Comparison of ENCODE assay signal across 9 cellular contexts in genomic region chr11:64269380-64270234, GRCh38. TPM values are rescaled to one million over a fixed set of nuclear protein-coding genes. Genes with fewer than 3 reads are reported as not detected.
DNase-seq lines count a peak whose midpoint lies in the region; ATAC-seq and TF ChIP-seq lines count a peak whose summit lies in the region.
"Had no signal": no experiment of that assay in that cellular context is flagged by ENCODE, and none has a peak within 500 bp of the region (broad histone marks: within the 10 kb centered on the region; RNA-seq: fewer than 3 reads in every experiment).

No MANE protein-coding gene starts in this region.

- H3K27me3 ChIP-seq in spleen (replicated peaks in 1 of 7): no peaks in the 10 kb centered on the region

- H3K4me3 Mint-ChIP-seq in activated B cell treated with CpG ODN at 0.5 μM for 24 hours: peak overlapping the region; percentile 97

- DNase-seq in AG09309 (ENCODE audit: low read depth) (peak; percentile 100), NCI-H226 (peak; percentile 100), activated B cell treated with CpG ODN at 0.5 μM for 24 hours (peak; percentile 97), caudate nucleus (lab: John Stamatoyannopoulos, UW) (peak; percentile 86 to 100 (median 98)), inferior parietal cortex (ENCODE audit: extremely low spot score) (peak; percentile 100), spleen (peak; percentile 99)

- H3K4me1 Mint-ChIP-seq in activated B cell treated with CpG ODN at 0.5 μM for 24 hours: peaks cover 23% of the 10 kb centered on the region

- H3K27ac ChIP-seq in caudate nucleus (ENCODE audit: low read depth, low read length) (peak overlapping the region; percentile 97), spleen (peak overlapping the region; percentile 80 to 100 (median 98))

- intact Hi-C loops in activated B cell treated with CpG ODN at 0.5 μM for 24 hours (cut with micrococcal nuclease) (loop anchor here (1.0 kb wide), 14 partner anchors 16 to 116 kb away; partner anchors contain the start of genes CCDC88B, DNAJC4, ESRRA and FKBP2), spleen (cut with DNase I; ENCODE audit: low total_unique reads) (no loop called here)

- peaks cover 11% of the 10 kb centered on the region for H3K36me3 Mint-ChIP-seq in activated B cell treated with CpG ODN at 0.5 μM for 24 hours (ENCODE audit: low read depth)

- WGBS in spleen, 5 donors: 0 to 2% (median 0%) methylated on average over 21 to 75 of the region's 75 CpGs

- H3K4me3 ChIP-seq in AG09309 (ENCODE audit: control insufficient read depth, low read depth, low read length) (peak overlapping the region; percentile 61), spleen (peak overlapping the region; percentile 61 to 99 (median 90))

- H3K27ac Mint-ChIP-seq in activated B cell treated with CpG ODN at 0.5 μM for 24 hours: peak overlapping the region; percentile 95

- TF ChIP-seq CTCF in AG09309 (IDR thresholded peaks at IDR 0.05; ENCODE audit: control insufficient read depth, insufficient read depth, low read depth, low read length, missing control alignments) (no peak), activated B cell treated with CpG ODN at 0.5 μM for 24 hours (IDR thresholded peaks at IDR 0.05) (no peak), spleen (IDR thresholded peaks at IDR 0.05 in 8 of 11, conservative IDR thresholded peaks at IDR 0.05 in 3 of 11) (peak in 6 of 11 experiments; percentile 7 to 36 (median 22))

- no peaks in the 10 kb centered on the region for H3K9me3 Mint-ChIP-seq in activated B cell treated with CpG ODN at 0.5 μM for 24 hours

- H3K36me3 ChIP-seq in spleen: peaks cover 0 to 30% (median 12%) of the 10 kb centered on the region in 6 donors

- ATAC-seq in GM19023 (IDR thresholded peaks at IDR 0.05; ENCODE audit: unreplicated experiment) (peak; percentile 74), HG03196 (IDR thresholded peaks at IDR 0.05; ENCODE audit: unreplicated experiment) (peak; percentile 60), activated B cell treated with CpG ODN at 0.5 μM for 24 hours (ENCODE audit: low read depth) (peak; percentile 72)

- peaks cover 27 to 56% (median 39%) of the 10 kb centered on the region in 6 donors for H3K4me1 ChIP-seq in spleen

- POLR2A ChIA-PET in activated B cell treated with CpG ODN at 0.5 μM for 24 hours (lab: Charles Lee): interaction anchor here (0.8 to 6.0 kb wide), 15 partner anchors 14 to 1428 kb away, joined by 3 to 119 read pairs (median 15); partner anchors contain the start of genes BAD, CCDC88B, DNAJC4 and ESRRA

- CTCF ChIA-PET in activated B cell treated with CpG ODN at 0.5 μM for 24 hours (lab: Charles Lee): interaction anchor here (0.8 to 5.7 kb wide), 6 partner anchors 15 to 65 kb away, joined by 3 to 55 read pairs (median 8); partner anchors contain the start of genes CATSPERZ, PLCB3, PRDX5 and TRMT112

- no peaks in the 10 kb centered on the region for H3K27me3 Mint-ChIP-seq in activated B cell treated with CpG ODN at 0.5 μM for 24 hours

- H3K9me3 ChIP-seq in spleen: no peaks in the 10 kb centered on the region

- TF ChIP-seq POLR2A in spleen (IDR thresholded peaks at IDR 0.05): peak in 2 of 3 donors; percentile 25 to 33

RNA-seq across cellular contexts. Expression of gene BAD, which starts 14.9 kb away (rescaled TPM):
- 21.7 and 26.6 TPM in 2 replicates for total RNA-seq in activated B cell treated with CpG ODN at 0.5 μM for 24 hours
- 10 to 100 TPM; 27.0 to 49.3 (median 33.4) TPM for total RNA-seq in spleen
- polyA plus RNA-seq in spleen: 10 to 100 TPM; 53.9 to 67.3 (median 61.4) TPM

RNA-seq across cellular contexts. Expression of gene GPR137, which starts 16.0 kb away (rescaled TPM):
- total RNA-seq in activated B cell treated with CpG ODN at 0.5 μM for 24 hours: 48.6 and 53.1 TPM in 2 replicates
- 10 to 100 TPM; 21.8 to 37.2 (median 30.2) TPM for total RNA-seq in spleen
- polyA plus RNA-seq in spleen: 10 to 100 TPM; 13.7 to 22.8 (median 16.7) TPM

RNA-seq across cellular contexts. Expression of gene PLCB3, which starts 18.3 kb away (rescaled TPM):
- total RNA-seq in activated B cell treated with CpG ODN at 0.5 μM for 24 hours (7.9 and 8.1 TPM in 2 replicates), spleen (10 to 100 TPM; 20.7 to 28.3 (median 22.3) TPM)
- polyA plus RNA-seq in spleen: 10 to 100 TPM in 1 of 3 donors, 1 to 10 TPM in 2; 3.8 to 11.9 (median 4.4) TPM

RNA-seq across cellular contexts. Expression of gene KCNK4, which starts 21.5 kb away (rescaled TPM):
- 0.24 and 0.44 TPM in 2 replicates for total RNA-seq in activated B cell treated with CpG ODN at 0.5 μM for 24 hours
- total RNA-seq in spleen: under 1 TPM in 3 of 7 donors, not detected in 4; 0.35 to 0.77 (median 0.44) TPM
- polyA plus RNA-seq in spleen: under 1 TPM in 2 of 3 donors, not detected in 1; 0.06 to 0.09 TPM
- total RNA-seq: T-helper 2 cell treated with Interferon-gamma antibody and Interleukin-4, amounts not matched to agents 100 ng/mL and 5 ng/mL, for 36 hours had no signal

RNA-seq across cellular contexts. Expression of gene PPP1R14B, which starts 22.9 kb away (rescaled TPM):
- total RNA-seq in activated B cell treated with CpG ODN at 0.5 μM for 24 hours: 112 and 127 TPM in 2 replicates
- 10 to 100 TPM; 47.6 to 93.9 (median 78.3) TPM for total RNA-seq in spleen
- 100 to 1,000 TPM; 139 to 190 (median 168) TPM for polyA plus RNA-seq in spleen

Comparison
In these comparisons a context has a peak if more than half of its experiments do, and no peak if none do; other contexts are left out.
1. Peak in every context shown above with its lines: DNase-seq, ATAC-seq, H3K4me3 ChIP-seq and H3K27ac ChIP-seq.
2. CTCF ChIP-seq: peak in spleen (6 of 11); none in AG09309 (single experiment) and activated B cell treated with CpG ODN at 0.5 μM for 24 hours (single experiment).